Comparison of ENCODE assay signal across 8 cellular contexts in the genomic region with DNA sequence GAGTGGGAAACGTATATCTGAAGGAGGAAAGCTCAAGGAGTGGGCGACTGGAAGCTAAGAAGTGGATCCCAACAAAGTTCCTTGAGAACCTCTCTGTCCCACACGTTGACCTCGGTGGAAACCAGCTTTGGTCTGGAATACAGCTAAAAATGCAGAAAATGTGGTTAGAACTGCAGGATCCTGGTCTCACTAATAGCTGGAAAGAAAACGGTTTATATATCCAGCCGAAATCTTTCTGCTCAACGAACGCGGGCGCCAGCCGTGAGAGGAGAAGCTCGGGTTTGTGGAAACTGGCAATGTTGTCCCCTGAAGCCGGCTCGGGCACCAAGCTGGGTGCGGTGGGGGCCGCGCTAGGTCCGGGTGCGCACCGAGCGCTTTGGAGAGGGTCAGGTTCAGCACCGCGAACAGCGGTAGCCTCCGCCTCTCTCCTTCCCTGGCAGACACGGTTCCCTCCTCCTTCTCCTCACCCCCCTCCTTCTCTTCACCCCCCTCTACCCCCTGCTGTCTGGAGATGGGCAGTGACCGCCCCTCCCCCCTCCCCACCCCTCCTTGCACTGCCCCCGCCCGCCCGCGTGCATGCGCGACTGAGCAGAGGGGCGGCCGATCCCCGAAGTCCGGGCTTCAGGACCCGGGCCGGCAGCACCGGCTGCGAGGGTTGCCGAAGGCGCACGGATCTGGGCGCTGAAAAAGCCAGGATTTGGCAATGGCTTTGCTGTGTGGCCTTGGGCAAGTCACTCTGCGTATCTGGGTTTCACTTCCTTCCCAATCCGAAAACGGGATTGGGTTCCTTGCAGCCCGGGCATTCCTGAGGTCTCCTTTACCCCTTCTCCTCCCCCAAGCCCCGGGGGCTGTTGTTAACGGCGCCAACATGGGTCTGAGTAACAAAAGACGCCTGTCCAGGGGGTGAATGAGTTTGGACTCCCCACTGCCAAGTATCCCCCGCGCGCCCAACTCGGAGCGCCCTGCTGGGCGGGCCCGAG. TPM values are rescaled to one million over a fixed set of nuclear protein-coding genes. Genes with fewer than 3 reads are reported as not detected.
DNase-seq lines count a peak whose midpoint lies in the region; ATAC-seq and TF ChIP-seq lines count a peak whose summit lies in the region.

A gene with protein sequence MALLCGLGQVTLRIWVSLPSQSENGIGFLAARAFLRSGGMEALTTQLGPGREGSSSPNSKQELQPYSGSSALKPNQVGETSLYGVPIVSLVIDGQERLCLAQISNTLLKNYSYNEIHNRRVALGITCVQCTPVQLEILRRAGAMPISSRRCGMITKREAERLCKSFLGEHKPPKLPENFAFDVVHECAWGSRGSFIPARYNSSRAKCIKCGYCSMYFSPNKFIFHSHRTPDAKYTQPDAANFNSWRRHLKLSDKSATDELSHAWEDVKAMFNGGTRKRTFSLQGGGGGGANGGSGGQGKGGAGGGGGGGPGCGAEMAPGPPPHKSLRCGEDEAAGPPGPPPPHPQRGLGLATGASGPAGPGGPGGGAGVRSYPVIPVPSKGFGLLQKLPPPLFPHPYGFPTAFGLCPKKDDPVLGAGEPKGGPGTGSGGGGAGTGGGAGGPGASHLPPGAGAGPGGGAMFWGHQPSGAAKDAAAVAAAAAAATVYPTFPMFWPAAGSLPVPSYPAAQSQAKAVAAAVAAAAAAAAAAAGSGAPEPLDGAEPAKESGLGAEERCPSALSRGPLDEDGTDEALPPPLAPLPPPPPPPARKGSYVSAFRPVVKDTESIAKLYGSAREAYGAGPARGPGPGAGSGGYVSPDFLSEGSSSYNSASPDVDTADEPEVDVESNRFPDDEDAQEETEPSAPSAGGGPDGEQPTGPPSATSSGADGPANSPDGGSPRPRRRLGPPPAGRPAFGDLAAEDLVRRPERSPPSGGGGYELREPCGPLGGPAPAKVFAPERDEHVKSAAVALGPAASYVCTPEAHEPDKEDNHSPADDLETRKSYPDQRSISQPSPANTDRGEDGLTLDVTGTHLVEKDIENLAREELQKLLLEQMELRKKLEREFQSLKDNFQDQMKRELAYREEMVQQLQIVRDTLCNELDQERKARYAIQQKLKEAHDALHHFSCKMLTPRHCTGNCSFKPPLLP (plus strand): TSS at position 610 of the 980 bp plus-strand sequence. CDS start 94 bp downstream, at position 704.

- H3K27ac Mint-ChIP-seq in effector memory CD8-positive, alpha-beta T cell: no peak within 1 kb of the TSS
- no peak within 1 kb of the TSS for H3K27ac Mint-ChIP-seq in nephron progenitor cell

- H3K27me3 Mint-ChIP-seq in effector memory CD8-positive, alpha-beta T cell: peaks cover 73 to 89% of the 10 kb centered on the region in 2 donors
- H3K27me3 Mint-ChIP-seq in nephron progenitor cell (ENCODE audit: low read depth, poor library complexity): peaks cover 88% of the 10 kb centered on the region

- peaks cover 33 to 46% of the 10 kb centered on the region in 2 donors for H3K4me1 Mint-ChIP-seq in effector memory CD8-positive, alpha-beta T cell (ENCODE audit: low read depth in 2 of 2)
- H3K4me1 Mint-ChIP-seq in nephron progenitor cell: peaks cover 50% of the 10 kb centered on the region

- DNase-seq in Daoy (ENCODE audit: low read depth): peak; percentile 33
- DNase-seq in NCI-H69 (lab: John Stamatoyannopoulos, UW): peak; percentile 39
- no peak for DNase-seq in effector memory CD8-positive, alpha-beta T cell
- peak; percentile 76 for DNase-seq in nephron progenitor cell
- no peak for DNase-seq in pons (ENCODE audit: low spot score)

- H3K4me3 Mint-ChIP-seq in effector memory CD8-positive, alpha-beta T cell: peak within 1 kb of the TSS; percentile 72 to 82
- H3K4me3 Mint-ChIP-seq in nephron progenitor cell: peak within 1 kb of the TSS; percentile 59

- peaks cover 12% of the 10 kb centered on the region for H3K36me3 Mint-ChIP-seq in effector memory CD8-positive, alpha-beta T cell (ENCODE audit: insufficient read depth)
- H3K36me3 Mint-ChIP-seq in nephron progenitor cell (ENCODE audit: low read depth): no peaks in the 10 kb centered on the region

- no peak for TF ChIP-seq CTCF in nephron progenitor cell (IDR thresholded peaks at IDR 0.05)

- no peaks in the 10 kb centered on the region for H3K9me3 Mint-ChIP-seq in effector memory CD8-positive, alpha-beta T cell
- H3K9me3 Mint-ChIP-seq in nephron progenitor cell: no peaks in the 10 kb centered on the region

- no peak for ATAC-seq in effector memory CD8-positive, alpha-beta T cell (replicated peaks)
- ATAC-seq in GM18870 (IDR thresholded peaks at IDR 0.05; ENCODE audit: unreplicated experiment) (no peak), GM18873 (IDR thresholded peaks at IDR 0.05; ENCODE audit: low FRiP score, unreplicated experiment) (no peak), HG03280 (IDR thresholded peaks at IDR 0.05; ENCODE audit: unreplicated experiment) (no peak)

RNA-seq across cellular contexts. Expression of the gene that starts here (rescaled TPM):
- total RNA-seq in Daoy (2014; rRNA removed; shearing (Covaris generic)): not detected in 2 replicates

Comparison
In these comparisons a context has a peak if more than half of its experiments do, and no peak if none do; other contexts are left out.
1. Peak in DNase-seq in Daoy; RNA of the gene not detected or under 1 TPM.
2. DNase-seq: peak in NCI-H69 (single experiment) and nephron progenitor cell (single experiment); none in effector memory CD8-positive, alpha-beta T cell (0 of 3) and pons (single experiment).